Comparison of ENCODE assay signal across 8 cellular contexts in genomic region chr7:17041324-17041723, GRCh38.
DNase-seq lines count a peak whose midpoint lies in the region; ATAC-seq and TF ChIP-seq lines count a peak whose summit lies in the region.

No MANE protein-coding gene starts in this region.

- no peaks in the 10 kb centered on the region for H3K36me3 ChIP-seq in DND-41 (ENCODE audit: insufficient read depth, low read length)

- POLR2A ChIA-PET in WTC11 (lab: Charles Lee) = no interaction called here

- no peaks in the 10 kb centered on the region for H3K27me3 Mint-ChIP-seq in dendritic cell treated with granulocyte-macrophage colony-stimulating factor and Interleukin-4, amounts not matched to agents 40 ng/mL and 50 ng/mL, for 4 days
- no peaks in the 10 kb centered on the region for H3K27me3 Mint-ChIP-seq in natural killer cell treated with Interleukin-12 subunit alpha and Interleukin-12 subunit beta and Interleukin-15 and Interleukin-18, amount 100 ng/mL, for 72 hours
- no peaks in the 10 kb centered on the region for H3K27me3 Mint-ChIP-seq in WTC11 (ENCODE audit: low read depth)

- H3K4me3 Mint-ChIP-seq in dendritic cell treated with granulocyte-macrophage colony-stimulating factor and Interleukin-4, amounts not matched to agents 40 ng/mL and 50 ng/mL, for 4 days = no peak overlapping the region
- H3K4me3 Mint-ChIP-seq in natural killer cell treated with Interleukin-12 subunit alpha and Interleukin-12 subunit beta and Interleukin-15 and Interleukin-18, amount 100 ng/mL, for 72 hours = peak overlapping the region; percentile 23
- H3K4me3 Mint-ChIP-seq in WTC11 = no peak overlapping the region

- no peaks in the 10 kb centered on the region for H3K36me3 Mint-ChIP-seq in dendritic cell treated with granulocyte-macrophage colony-stimulating factor and Interleukin-4, amounts not matched to agents 40 ng/mL and 50 ng/mL, for 4 days (ENCODE audit: low read depth)
- peaks cover 4% of the 10 kb centered on the region for H3K36me3 Mint-ChIP-seq in natural killer cell treated with Interleukin-12 subunit alpha and Interleukin-12 subunit beta and Interleukin-15 and Interleukin-18, amount 100 ng/mL, for 72 hours
- no peaks in the 10 kb centered on the region for H3K36me3 Mint-ChIP-seq in WTC11

- peak overlapping the region; percentile 57; the same call in 1 of the 2 replicates for H2AFZ ChIP-seq in DND-41 (ENCODE audit: low read depth, low read length)

- TF ChIP-seq CTCF in DND-41 (IDR thresholded peaks at IDR 0.05; ENCODE audit: borderline replicate concordance, extremely low read depth, low read length, poor library complexity, severe bottlenecking) = no peak
- no peak for TF ChIP-seq CTCF in WTC11 (IDR thresholded peaks at IDR 0.05)

- H3K27ac Mint-ChIP-seq in dendritic cell treated with granulocyte-macrophage colony-stimulating factor and Interleukin-4, amounts not matched to agents 40 ng/mL and 50 ng/mL, for 4 days = peak overlapping the region; percentile 62
- H3K27ac Mint-ChIP-seq in natural killer cell treated with Interleukin-12 subunit alpha and Interleukin-12 subunit beta and Interleukin-15 and Interleukin-18, amount 100 ng/mL, for 72 hours = peak overlapping the region; percentile 60 to 79
- H3K27ac Mint-ChIP-seq in WTC11 = no peak overlapping the region

- H3K27me3 ChIP-seq in DND-41 (ENCODE audit: insufficient read depth, low read length, poor library complexity) = no peaks in the 10 kb centered on the region

- no peak overlapping the region for H3K9ac ChIP-seq in DND-41 (ENCODE audit: low read depth, low read length)

- no peaks in the 10 kb centered on the region for H4K20me1 ChIP-seq in DND-41 (ENCODE audit: insufficient read depth, low read length)

- intact Hi-C loops in dendritic cell treated with granulocyte-macrophage colony-stimulating factor and Interleukin-4, amounts not matched to agents 40 ng/mL and 50 ng/mL, for 4 days (cut with micrococcal nuclease) = no loop called here

- peak overlapping the region; percentile 17; the same call in 1 of the 2 replicates for H3K4me2 ChIP-seq in DND-41 (ENCODE audit: insufficient read depth, low read length)

- ATAC-seq in DND-41 (ENCODE audit: insufficient read depth, low read depth) (peak; percentile 78), WTC11 (no peak)
- peak; percentile 52 to 63 for ATAC-seq in natural killer cell treated with Interleukin-12 subunit alpha and Interleukin-12 subunit beta and Interleukin-15 and Interleukin-18, amount 100 ng/mL, for 72 hours

- H3K4me1 ChIP-seq in DND-41 (ENCODE audit: insufficient read depth, low read length) = peaks cover 20% of the 10 kb centered on the region

- no peaks in the 10 kb centered on the region for H3K79me2 ChIP-seq in DND-41 (ENCODE audit: insufficient read depth, low read length)

- DNase-seq in DND-41 (no peak), NCI-H446 treated with DMSO at 0.1 percent for 48 hours (lab: John Stamatoyannopoulos, UW) (peak; percentile 40), NCI-H2196 (lab: John Stamatoyannopoulos, UW; ENCODE audit: unreplicated experiment) (no peak), WTC11 (ENCODE audit: low spot score) (no peak)
- DNase-seq in natural killer cell treated with Interleukin-12 subunit alpha and Interleukin-12 subunit beta and Interleukin-15 and Interleukin-18, amount 100 ng/mL, for 72 hours (ENCODE audit: low spot score) = no peak
- no peak for DNase-seq in activated CD4-positive, alpha-beta T cell treated with anti-CD3 and anti-CD28 coated beads for 48 hours
- DNase-seq in activated naive CD4-positive, alpha-beta T cell treated with anti-CD3 and anti-CD28 coated beads, Interleukin-2, amount 50 U/mL, for 16 hours = no peak

- peak overlapping the region; percentile 50 for H3K27ac ChIP-seq in DND-41 (ENCODE audit: low read length)

- no peaks in the 10 kb centered on the region for H3K9me3 ChIP-seq in DND-41 (ENCODE audit: insufficient read depth, low read length, severe bottlenecking)

- CTCF ChIA-PET in WTC11 (lab: Charles Lee) = no interaction called here

- no peaks in the 10 kb centered on the region for H3K9me3 Mint-ChIP-seq in dendritic cell treated with granulocyte-macrophage colony-stimulating factor and Interleukin-4, amounts not matched to agents 40 ng/mL and 50 ng/mL, for 4 days
- H3K9me3 Mint-ChIP-seq in natural killer cell treated with Interleukin-12 subunit alpha and Interleukin-12 subunit beta and Interleukin-15 and Interleukin-18, amount 100 ng/mL, for 72 hours = peaks cover 9% of the 10 kb centered on the region
- no peaks in the 10 kb centered on the region for H3K9me3 Mint-ChIP-seq in WTC11

- H3K4me1 Mint-ChIP-seq in dendritic cell treated with granulocyte-macrophage colony-stimulating factor and Interleukin-4, amounts not matched to agents 40 ng/mL and 50 ng/mL, for 4 days (ENCODE audit: low read depth) = peaks cover 59% of the 10 kb centered on the region
- H3K4me1 Mint-ChIP-seq in natural killer cell treated with Interleukin-12 subunit alpha and Interleukin-12 subunit beta and Interleukin-15 and Interleukin-18, amount 100 ng/mL, for 72 hours (ENCODE audit: low read depth in 2 of 2) = peaks cover 45 to 52% of the 10 kb centered on the region in 2 donors
- H3K4me1 Mint-ChIP-seq in WTC11 = peaks cover 9% of the 10 kb centered on the region

- no peak overlapping the region for H3K4me3 ChIP-seq in DND-41 (ENCODE audit: low read depth in 1 of 2, low read length in 2 of 2)

TF ChIP-seq in WTC11, 78 proteins besides CTCF, POLR2A, EP300 and RAD21 (continues in another document):
- TF ChIP-seq TP53 (CRISPR knock-in tag; IDR thresholded peaks at IDR 0.05) (no peak), GABPB1 (CRISPR knock-in tag; IDR thresholded peaks at IDR 0.05) (no peak), GRHL2 (CRISPR knock-in tag; IDR thresholded peaks at IDR 0.05; ENCODE audit: insufficient replicate concordance, severe bottlenecking) (no peak), SP1 (CRISPR knock-in tag; conservative IDR thresholded peaks at IDR 0.05) (no peak), ESRRA (CRISPR knock-in tag; IDR thresholded peaks at IDR 0.05; ENCODE audit: borderline replicate concordance) (no peak), MXD4 (CRISPR knock-in tag; IDR thresholded peaks at IDR 0.05; ENCODE audit: borderline replicate concordance) (no peak), NR3C1 (CRISPR knock-in tag; conservative IDR thresholded peaks at IDR 0.05; ENCODE audit: low read depth) (no peak), ZNF671 (CRISPR knock-in tag; IDR thresholded peaks at IDR 0.05) (no peak), ATF2 (CRISPR knock-in tag; IDR thresholded peaks at IDR 0.05; ENCODE audit: borderline replicate concordance, low read depth) (no peak)
- TF ChIP-seq, protein P1, sequence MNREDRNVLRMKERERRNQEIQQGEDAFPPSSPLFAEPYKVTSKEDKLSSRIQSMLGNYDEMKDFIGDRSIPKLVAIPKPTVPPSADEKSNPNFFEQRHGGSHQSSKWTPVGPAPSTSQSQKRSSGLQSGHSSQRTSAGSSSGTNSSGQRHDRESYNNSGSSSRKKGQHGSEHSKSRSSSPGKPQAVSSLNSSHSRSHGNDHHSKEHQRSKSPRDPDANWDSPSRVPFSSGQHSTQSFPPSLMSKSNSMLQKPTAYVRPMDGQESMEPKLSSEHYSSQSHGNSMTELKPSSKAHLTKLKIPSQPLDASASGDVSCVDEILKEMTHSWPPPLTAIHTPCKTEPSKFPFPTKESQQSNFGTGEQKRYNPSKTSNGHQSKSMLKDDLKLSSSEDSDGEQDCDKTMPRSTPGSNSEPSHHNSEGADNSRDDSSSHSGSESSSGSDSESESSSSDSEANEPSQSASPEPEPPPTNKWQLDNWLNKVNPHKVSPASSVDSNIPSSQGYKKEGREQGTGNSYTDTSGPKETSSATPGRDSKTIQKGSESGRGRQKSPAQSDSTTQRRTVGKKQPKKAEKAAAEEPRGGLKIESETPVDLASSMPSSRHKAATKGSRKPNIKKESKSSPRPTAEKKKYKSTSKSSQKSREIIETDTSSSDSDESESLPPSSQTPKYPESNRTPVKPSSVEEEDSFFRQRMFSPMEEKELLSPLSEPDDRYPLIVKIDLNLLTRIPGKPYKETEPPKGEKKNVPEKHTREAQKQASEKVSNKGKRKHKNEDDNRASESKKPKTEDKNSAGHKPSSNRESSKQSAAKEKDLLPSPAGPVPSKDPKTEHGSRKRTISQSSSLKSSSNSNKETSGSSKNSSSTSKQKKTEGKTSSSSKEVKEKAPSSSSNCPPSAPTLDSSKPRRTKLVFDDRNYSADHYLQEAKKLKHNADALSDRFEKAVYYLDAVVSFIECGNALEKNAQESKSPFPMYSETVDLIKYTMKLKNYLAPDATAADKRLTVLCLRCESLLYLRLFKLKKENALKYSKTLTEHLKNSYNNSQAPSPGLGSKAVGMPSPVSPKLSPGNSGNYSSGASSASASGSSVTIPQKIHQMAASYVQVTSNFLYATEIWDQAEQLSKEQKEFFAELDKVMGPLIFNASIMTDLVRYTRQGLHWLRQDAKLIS (CRISPR knock-in tag; IDR thresholded peaks at IDR 0.05; ENCODE audit: borderline replicate concordance) = no peak
